In the genomic region with DNA sequence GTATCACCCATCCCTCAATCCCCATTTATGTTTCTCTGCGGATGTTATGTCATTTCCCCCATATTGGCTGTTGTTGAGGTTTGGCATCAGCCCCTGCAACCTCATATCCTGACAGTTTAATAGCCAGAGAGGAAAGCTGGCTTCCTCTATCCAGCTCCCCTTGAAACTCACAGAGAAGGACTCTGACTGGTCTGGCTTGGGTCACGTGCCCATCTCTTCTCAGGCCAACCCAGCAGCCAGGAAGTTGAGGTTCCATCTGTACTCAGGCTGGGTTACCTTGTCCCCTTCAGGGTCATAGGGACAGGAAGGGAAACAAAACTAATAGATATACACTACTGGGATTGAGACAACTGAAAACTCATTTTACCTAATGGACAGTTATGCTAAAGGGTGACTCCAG, we compare ENCODE assay signal across 28 cellular contexts.
DNase-seq lines count a peak whose midpoint lies in the region; ATAC-seq, FAIRE-seq and TF ChIP-seq lines count a peak whose summit lies in the region.
"Had no signal": no experiment of that assay in that cellular context is flagged by ENCODE, and none has a peak within 500 bp of the region (broad histone marks: within the 10 kb centered on the region; RNA-seq: fewer than 3 reads in every experiment).

No MANE protein-coding gene starts in this region.

- no peak for TF ChIP-seq CTCF in GM12878 (IDR thresholded peaks at IDR 0.05 in 2 of 3, conservative IDR thresholded peaks at IDR 0.05 in 1 of 3; ENCODE audit: control insufficient read depth in 2 of 3, extremely low read depth in 1 of 3, insufficient read depth in 1 of 3, low read depth in 3 of 3, low read length in 3 of 3)
- TF ChIP-seq CTCF in breast epithelium (IDR thresholded peaks at IDR 0.05): no peak

- intact Hi-C loops in GM12878 (cut with micrococcal nuclease; ENCODE audit: unreplicated experiment) (no loop called here), breast epithelium (cut with DNase I; ENCODE audit: low total_unique reads) (no loop called here)

- no peak overlapping the region for H3K4me2 ChIP-seq in GM12878 (ENCODE audit: control insufficient read depth, insufficient read depth)
- H3K4me2 ChIP-seq: neural progenitor cell had no signal

- TF ChIP-seq EP300 in GM12878 (IDR thresholded peaks at IDR 0.05; ENCODE audit: borderline replicate concordance in 1 of 2, control insufficient read depth in 1 of 2, low read depth in 2 of 2, low read length in 2 of 2): no peak

- FAIRE-seq in GM12878 (lab: Jason Lieb, UNC): no peak
- no peak for FAIRE-seq in HTR-8/SVneo (lab: Jason Lieb, UNC)
- FAIRE-seq: GM18507, HepG2, keratinocyte had no signal

- no peak overlapping the region for H3K4me3 ChIP-seq in Jurkat, Clone E6-1 (ENCODE audit: low read length)
- H3K4me3 ChIP-seq in GM12878 (no peak overlapping the region), breast epithelium (no peak overlapping the region)
- H3K4me3 ChIP-seq: body of pancreas, neural progenitor cell, right lobe of liver, SJCRH30, tibial artery had no signal

- H2AFZ ChIP-seq in GM12878 (ENCODE audit: control insufficient read depth, low read depth, low read length): no peak overlapping the region
- H2AFZ ChIP-seq: neural progenitor cell had no signal

- DNase-seq in AML-193 (lab: John Stamatoyannopoulos, UW): peak; percentile 63 to 65
- peak; percentile 57 for DNase-seq in GF-D8 (lab: John Stamatoyannopoulos, UW)
- DNase-seq in Jurkat, Clone E6-1 (ENCODE audit: low read depth, low spot score): peak; percentile 18
- DNase-seq in GM12878 (ENCODE audit: low read depth, low spot score): no peak
- DNase-seq in breast epithelium (ENCODE audit: low spot score in 2 of 2): no peak
- no peak for DNase-seq in activated CD8-positive, alpha-beta memory T cell treated with anti-CD3 and anti-CD28 coated beads, Interleukin-2, amount 50 U/mL, for 4 hours
- no peak for DNase-seq in NAMALWA (ENCODE audit: low spot score)
- no peak for DNase-seq in HTR-8/SVneo (ENCODE audit: insufficient read length, low spot score)
- DNase-seq: activated CD4-positive, alpha-beta T cell treated with anti-CD3 and anti-CD28 coated beads for 4 hours; activated CD8-positive, alpha-beta memory T cell treated with anti-CD3 and anti-CD28 coated beads for 24 hours; activated T-cell treated with anti-CD3 and anti-CD28 coated beads, Interleukin-2, amount 50 U/mL, for 4 hours; body of pancreas; effector CD4-positive, alpha-beta T cell; foreskin keratinocyte; GOT3; NCI-H146; NCI-H510A; posterior cingulate gyrus; right lobe of liver; SJCRH30; stimulated activated naive CD4-positive, alpha-beta T cell treated with Interleukin-2 at 50 U/mL for 16 hours; tibial artery had no signal

- no TSS peak for BruUV-seq in GM12878 (replicated peaks; lab: Mats Ljungman, UMichigan)

- H3K9me3 ChIP-seq in GM12878 (replicated peaks; ENCODE audit: control insufficient read depth, insufficient read depth, low read length) (no peaks in the 10 kb centered on the region; the same call in 2 of the 3 replicates), breast epithelium (no peaks in the 10 kb centered on the region)
- H3K9me3 ChIP-seq: body of pancreas, right lobe of liver, SJCRH30, tibial artery had no signal

- no peaks in the 10 kb centered on the region for H3K79me2 ChIP-seq in GM12878 (ENCODE audit: control insufficient read depth, insufficient read depth, low read length)

- 33% methylated on average over 2 of the region's 2 CpGs for WGBS in GM12878 (ENCODE audit: insufficient coverage, insufficient replicate concordance, low lambda C conversion rate, missing lambda C conversion rate)

- RAD21 ChIA-PET in GM12878 (lab: Charles Lee; ENCODE audit: unreplicated experiment): no interaction called here

- H3K4me1 ChIP-seq in GM12878 (ENCODE audit: control insufficient read depth, insufficient read depth, low read length): no peaks in the 10 kb centered on the region
- H3K4me1 ChIP-seq in breast epithelium: no peaks in the 10 kb centered on the region
- H3K4me1 ChIP-seq: body of pancreas, foreskin keratinocyte, neural progenitor cell, right lobe of liver, SJCRH30, tibial artery had no signal

- H3K36me3 ChIP-seq in GM12878 (ENCODE audit: control insufficient read depth in 2 of 2, insufficient read depth in 2 of 2, low read length in 1 of 2): no peaks in the 10 kb centered on the region
- H3K36me3 ChIP-seq in breast epithelium: no peaks in the 10 kb centered on the region
- H3K36me3 ChIP-seq: neural progenitor cell, right lobe of liver, SJCRH30, tibial artery had no signal

- no peak for ATAC-seq in GM12878
- ATAC-seq: activated T-cell treated with anti-CD3 and anti-CD28 coated beads, Interleukin-2, amount 50 U/mL, for 4 hours; body of pancreas; foreskin keratinocyte; HepG2; Panc1 had no signal

- H3K27ac ChIP-seq in GM12878 (ENCODE audit: control insufficient read depth, insufficient read depth) (no peak overlapping the region), breast epithelium (peak overlapping the region in 1 of 2 donors; percentile 7)
- H3K27ac ChIP-seq: body of pancreas, C4-2B, foreskin keratinocyte, neural progenitor cell, right lobe of liver, SJCRH30, tibial artery had no signal

- in situ Hi-C loops in GM12878 (cut with MboI): no loop called here

- H3K27me3 ChIP-seq in GM12878 (replicated peaks in 1 of 2; ENCODE audit: control insufficient read depth in 2 of 2, insufficient read depth in 2 of 2, low read length in 1 of 2) (no peaks in the 10 kb centered on the region), breast epithelium (no peaks in the 10 kb centered on the region)
- H3K27me3 ChIP-seq: body of pancreas, neural progenitor cell, right lobe of liver, SJCRH30, tibial artery had no signal

- no peaks in the 10 kb centered on the region for H4K20me1 ChIP-seq in GM12878 (ENCODE audit: control insufficient read depth, insufficient read depth)

- H3K9ac ChIP-seq in GM12878 (ENCODE audit: control insufficient read depth, insufficient read depth, low read length): no peak overlapping the region
- H3K9ac ChIP-seq: neural progenitor cell had no signal

- CTCF ChIA-PET in GM12878 (lab: Yijun Ruan, JAX): no interaction called here

- SMC1A ChIA-PET in GM12878 (lab: Charles Lee; ENCODE audit: uncharacterized antibody, unreplicated experiment): no interaction called here

- TF ChIP-seq RAD21 in GM12878 (IDR thresholded peaks at IDR 0.05; ENCODE audit: insufficient read depth, low read depth, low read length): no peak

- POLR2A ChIA-PET in GM12878 (lab: Charles Lee): no interaction called here

- TF ChIP-seq POLR2A in GM12878 (IDR thresholded peaks at IDR 0.05; ENCODE audit: low read depth, low read length): no peak
- TF ChIP-seq POLR2A in breast epithelium (IDR thresholded peaks at IDR 0.05): no peak

TF ChIP-seq in GM12878, 131 proteins besides CTCF, POLR2A, EP300 and RAD21:
- TF ChIP-seq, protein P1, sequence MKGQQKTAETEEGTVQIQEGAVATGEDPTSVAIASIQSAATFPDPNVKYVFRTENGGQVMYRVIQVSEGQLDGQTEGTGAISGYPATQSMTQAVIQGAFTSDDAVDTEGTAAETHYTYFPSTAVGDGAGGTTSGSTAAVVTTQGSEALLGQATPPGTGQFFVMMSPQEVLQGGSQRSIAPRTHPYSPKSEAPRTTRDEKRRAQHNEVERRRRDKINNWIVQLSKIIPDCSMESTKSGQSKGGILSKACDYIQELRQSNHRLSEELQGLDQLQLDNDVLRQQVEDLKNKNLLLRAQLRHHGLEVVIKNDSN (IDR thresholded peaks at IDR 0.05; ENCODE audit: borderline replicate concordance, extremely low read length, insufficient read depth, low read depth, low read length): peak; percentile 63
- TF ChIP-seq DPF2 (IDR thresholded peaks at IDR 0.05) (no peak), MYC (IDR thresholded peaks at IDR 0.05; ENCODE audit: insufficient read depth, insufficient read length, insufficient replicate concordance, low read length, severe bottlenecking) (no peak)
TF ChIP-seq in GM12878: peak in this region for 1.

Comparison
In these comparisons a context has a peak if more than half of its experiments do, and no peak if none do; other contexts are left out.
1. DNase-seq: peak in AML-193 (2 of 2), GF-D8 (single experiment) and Jurkat, Clone E6-1 (single experiment); none in GM12878 (single experiment), breast epithelium (0 of 2), activated CD8-positive, alpha-beta memory T cell treated with anti-CD3 and anti-CD28 coated beads, Interleukin-2, amount 50 U/mL, for 4 hours (single experiment), NAMALWA (single experiment) and HTR-8/SVneo (single experiment).